8 cellular contexts compared by ENCODE assay signal in the genomic region with DNA sequence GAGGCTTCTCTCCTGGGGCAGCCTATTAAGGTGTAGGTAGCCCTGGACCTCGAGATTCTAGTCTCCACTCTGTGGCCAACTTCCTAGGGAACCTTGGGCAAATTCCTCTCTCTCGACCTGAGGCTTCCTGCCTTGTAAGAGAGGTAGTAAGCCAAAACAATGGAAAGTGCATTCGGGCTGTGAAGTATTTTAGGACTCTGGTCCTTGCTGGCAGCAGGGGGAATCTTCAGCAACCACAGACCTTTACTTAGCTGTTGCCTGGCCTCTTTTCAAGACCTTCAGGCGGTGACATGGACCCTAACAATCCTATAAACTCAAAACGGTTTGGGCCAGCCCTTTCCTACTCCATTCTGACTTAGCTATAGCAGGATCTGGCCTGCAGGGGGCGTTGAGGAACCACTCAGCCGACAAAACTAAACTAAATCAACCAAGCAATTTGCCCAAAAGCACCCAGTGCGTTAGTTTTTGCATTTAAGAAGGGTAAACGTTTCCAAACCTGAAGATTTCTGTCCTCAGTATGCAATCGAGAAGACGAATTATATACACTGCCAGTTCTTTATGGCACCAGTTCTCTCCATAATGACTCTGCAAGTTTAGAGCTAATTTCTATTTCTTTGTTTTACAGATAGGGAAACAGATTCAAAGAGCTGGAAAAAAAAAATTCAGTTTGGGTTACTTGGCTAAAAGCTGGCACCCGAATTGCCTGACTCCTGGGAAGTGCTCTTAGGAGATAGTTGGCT. TPM values are rescaled to one million over a fixed set of nuclear protein-coding genes. Genes with fewer than 3 reads are reported as not detected.
A peak's percentile ranks its signal among the peaks of the same experiment; 100 is the strongest.
DNase-seq lines count a peak whose midpoint lies in the region; ATAC-seq and TF ChIP-seq lines count a peak whose summit lies in the region.

No MANE protein-coding gene starts in this region.

- CTCF ChIA-PET in Panc1 (lab: Charles Lee), result interaction anchor here (0.6 to 3.4 kb wide), 10 partner anchors 10 to 306 kb away, joined by 3 to 39 read pairs (median 4); partner anchors contain the start of gene MED18
- CTCF ChIA-PET in naive thymus-derived CD4-positive, alpha-beta T cell (lab: Charles Lee), result interaction anchor here (0.5 to 3.1 kb wide), 33 partner anchors 9 to 793 kb away, joined by 3 to 22 read pairs (median 4); partner anchors contain the start of genes ATP5IF1, MED18, RCC1 and SESN2

- peaks cover 0 to 1% of the 10 kb centered on the region in 2 donors for H3K36me3 Mint-ChIP-seq in activated T-cell treated with anti-CD3 and anti-CD28 coated beads, Interleukin-2, amount 50 U/mL, for 72 hours (ENCODE audit: insufficient read depth in 2 of 2)
- peaks cover 0 to 4% (median 0%) of the 10 kb centered on the region in 5 donors for H3K36me3 Mint-ChIP-seq in naive thymus-derived CD4-positive, alpha-beta T cell

- POLR2A ChIA-PET in Panc1 (lab: Charles Lee), result interaction anchor here (0.5 to 1.4 kb wide), 3 partner anchors 19 to 184 kb away, joined by 3 to 13 read pairs (median 3); partner anchors contain the start of gene MED18
- POLR2A ChIA-PET in naive thymus-derived CD4-positive, alpha-beta T cell (lab: Charles Lee), result interaction anchor here (0.9 to 8.4 kb wide), 16 partner anchors 9 to 488 kb away, joined by 3 to 184 read pairs (median 6); partner anchors contain the start of genes ATP5IF1, DNAJC8, GMEB1 and MED18

- DNase-seq in EL, result peak; percentile 84
- DNase-seq in KBM-7, result peak; percentile 94
- DNase-seq in Panc1 (ENCODE audit: low read depth, low spot score), result no peak
- DNase-seq in activated T-cell treated with anti-CD3 and anti-CD28 coated beads, Interleukin-2, amount 50 U/mL, for 72 hours, result peak; percentile 79 to 87
- peak; percentile 81 for DNase-seq in fibroblast of gingiva (ENCODE audit: low read depth)
- peak; percentile 67 to 86 (median 80) for DNase-seq in naive thymus-derived CD4-positive, alpha-beta T cell
- peak; percentile 49 to 67 for DNase-seq in stimulated activated CD8-positive, alpha-beta memory T cell treated with anti-CD3 and anti-CD28 coated beads, Interleukin-7, amount 100 ng/mL, for 48 hours (ENCODE audit: extremely low read depth in 1 of 2, low read depth in 1 of 2)

- ATAC-seq in Panc1, result peak; percentile 67
- ATAC-seq in activated T-cell treated with anti-CD3 and anti-CD28 coated beads, Interleukin-2, amount 50 U/mL, for 72 hours (replicated peaks in 1 of 2), result peak; percentile 26 to 28
- peak; percentile 36 for ATAC-seq in naive thymus-derived CD4-positive, alpha-beta T cell
- no peak for ATAC-seq in HG03342 (IDR thresholded peaks at IDR 0.05; ENCODE audit: unreplicated experiment)

- peak overlapping the region; percentile 97 for H3K27ac Mint-ChIP-seq in activated T-cell treated with anti-CD3 and anti-CD28 coated beads, Interleukin-2, amount 50 U/mL, for 72 hours
- peak overlapping the region; percentile 90 to 100 (median 94) for H3K27ac Mint-ChIP-seq in naive thymus-derived CD4-positive, alpha-beta T cell

- no peaks in the 10 kb centered on the region for H3K36me3 ChIP-seq in Panc1 (ENCODE audit: control insufficient read depth, insufficient read depth, low read length)
- H3K36me3 ChIP-seq in naive thymus-derived CD4-positive, alpha-beta T cell (ENCODE audit: control insufficient read depth in 2 of 3, insufficient read depth in 3 of 3, low read length in 3 of 3), result no peaks in the 10 kb centered on the region

- peak; percentile 97 for TF ChIP-seq CTCF in Panc1 (IDR thresholded peaks at IDR 0.05)

- in situ Hi-C loops in KBM-7 (cut with MboI; ENCODE audit: low pct_unique_long_range_greater_than_20kb, low sequenced_read_pairs), result no loop called here
- in situ Hi-C loops in Panc1 (cut with HindIII; ENCODE audit: low pct_unique_long_range_greater_than_20kb, low sequenced_read_pairs), result no loop called here

- H3K9me3 Mint-ChIP-seq in activated T-cell treated with anti-CD3 and anti-CD28 coated beads, Interleukin-2, amount 50 U/mL, for 72 hours, result no peaks in the 10 kb centered on the region
- no peaks in the 10 kb centered on the region for H3K9me3 Mint-ChIP-seq in naive thymus-derived CD4-positive, alpha-beta T cell

- BruUV-seq in Panc1 (replicated peaks; lab: Mats Ljungman, UMichigan), result no TSS peak

- peaks cover 61% of the 10 kb centered on the region for H3K4me1 Mint-ChIP-seq in activated T-cell treated with anti-CD3 and anti-CD28 coated beads, Interleukin-2, amount 50 U/mL, for 72 hours (ENCODE audit: low read depth)
- H3K4me1 Mint-ChIP-seq in naive thymus-derived CD4-positive, alpha-beta T cell, result peaks cover 38 to 52% (median 49%) of the 10 kb centered on the region in 7 donors

- no peaks in the 10 kb centered on the region for H3K9me3 ChIP-seq in Panc1 (ENCODE audit: control insufficient read depth, insufficient read depth, low read depth, low read length)
- H3K9me3 ChIP-seq in naive thymus-derived CD4-positive, alpha-beta T cell (ENCODE audit: control insufficient read depth in 2 of 3, low read length in 3 of 3), result no peaks in the 10 kb centered on the region

- peak overlapping the region; percentile 77 for H3K27ac ChIP-seq in Panc1 (ENCODE audit: low read length)
- peak overlapping the region; percentile 95 for H3K27ac ChIP-seq in naive thymus-derived CD4-positive, alpha-beta T cell (ENCODE audit: low read depth, low read length)

- peak overlapping the region; percentile 65 to 81 for H3K4me3 ChIP-seq in Panc1 (ENCODE audit: low read depth in 2 of 2, low read length in 2 of 2)
- H3K4me3 ChIP-seq in naive thymus-derived CD4-positive, alpha-beta T cell (ENCODE audit: low read length), result peak overlapping the region; percentile 75

- peaks cover 29% of the 10 kb centered on the region for H3K4me1 ChIP-seq in Panc1 (ENCODE audit: control insufficient read depth, insufficient read depth, low read length)
- H3K4me1 ChIP-seq in naive thymus-derived CD4-positive, alpha-beta T cell (ENCODE audit: control insufficient read depth in 2 of 2, insufficient read depth in 2 of 2, low read length in 2 of 2), result peaks cover 46 to 52% of the 10 kb centered on the region in 2 donors

- peak overlapping the region; percentile 96 to 98 for H3K4me3 Mint-ChIP-seq in activated T-cell treated with anti-CD3 and anti-CD28 coated beads, Interleukin-2, amount 50 U/mL, for 72 hours
- H3K4me3 Mint-ChIP-seq in naive thymus-derived CD4-positive, alpha-beta T cell, result peak overlapping the region; percentile 80 to 99 (median 90)

- H3K27me3 ChIP-seq in Panc1 (ENCODE audit: control insufficient read depth, insufficient read depth, low read length), result no peaks in the 10 kb centered on the region
- H3K27me3 ChIP-seq in naive thymus-derived CD4-positive, alpha-beta T cell (ENCODE audit: control insufficient read depth in 2 of 2, insufficient read depth in 2 of 2, low read length in 2 of 2), result no peaks in the 10 kb centered on the region

- no peaks in the 10 kb centered on the region for H3K27me3 Mint-ChIP-seq in activated T-cell treated with anti-CD3 and anti-CD28 coated beads, Interleukin-2, amount 50 U/mL, for 72 hours (ENCODE audit: low read depth)
- H3K27me3 Mint-ChIP-seq in naive thymus-derived CD4-positive, alpha-beta T cell, result no peaks in the 10 kb centered on the region

- intact Hi-C loops in Panc1 (cut with micrococcal nuclease; ENCODE audit: unreplicated experiment), result loop anchor here (2.0 kb wide), 2 partner anchors 112 to 120 kb away; partner anchors contain the start of gene PHACTR4
- intact Hi-C loops in naive thymus-derived CD4-positive, alpha-beta T cell (cut with micrococcal nuclease), result loop anchor here (1.0 to 10.0 kb wide), 19 partner anchors 11 to 934 kb away; partner anchors contain the start of genes PHACTR4 (in 2 of the 2), SESN2 (in 2 of the 2), SRSF4 (in 2 of the 2) and YTHDF2 (in 2 of the 2)

RNA-seq across cellular contexts. Expression of gene SESN2, which starts 10.9 kb away (rescaled TPM):
- 19.7 TPM for total RNA-seq in Panc1 (2021; ENCODE audit: unreplicated experiment)
- polyA plus RNA-seq in Panc1 (2012; ENCODE audit: insufficient read length), result 20.8 TPM
- total RNA-seq in activated T-cell treated with anti-CD3 and anti-CD28 coated beads, Interleukin-2, amount 50 U/mL, for 72 hours, result 100 to 1,000 TPM in 1 of 2 donors, 10 to 100 TPM in 1; 85.3 to 101 TPM
- total RNA-seq in naive thymus-derived CD4-positive, alpha-beta T cell, result 10 to 100 TPM in 3 of 5 experiments, 1 to 10 TPM in 2; 4.5 to 50.7 (median 11.8) TPM
- polyA plus RNA-seq in naive thymus-derived CD4-positive, alpha-beta T cell, result 1 to 10 TPM; 2.3 to 4.6 TPM

RNA-seq across cellular contexts. Expression of gene ATP5IF1, which starts 12.5 kb away (rescaled TPM):
- 94.5 TPM for total RNA-seq in Panc1 (2021; ENCODE audit: unreplicated experiment)
- 228 TPM for polyA plus RNA-seq in Panc1 (2012; ENCODE audit: insufficient read length)
- 100 to 1,000 TPM; 147 to 163 TPM for total RNA-seq in activated T-cell treated with anti-CD3 and anti-CD28 coated beads, Interleukin-2, amount 50 U/mL, for 72 hours
- 100 to 1,000 TPM in 4 of 5 experiments, 10 to 100 TPM in 1; 68.2 to 158 (median 104) TPM for total RNA-seq in naive thymus-derived CD4-positive, alpha-beta T cell
- polyA plus RNA-seq in naive thymus-derived CD4-positive, alpha-beta T cell, result 100 to 1,000 TPM; 541 to 640 TPM

RNA-seq across cellular contexts. Expression of gene DNAJC8, which starts 15.6 kb away (rescaled TPM):
- 127 TPM for total RNA-seq in Panc1 (2021; ENCODE audit: unreplicated experiment)
- polyA plus RNA-seq in Panc1 (2012; ENCODE audit: insufficient read length), result 94.8 TPM
- 10 to 100 TPM; 61.9 to 63.7 TPM for total RNA-seq in activated T-cell treated with anti-CD3 and anti-CD28 coated beads, Interleukin-2, amount 50 U/mL, for 72 hours
- 100 to 1,000 TPM in 1 of 5 experiments, 10 to 100 TPM in 4; 54.2 to 102 (median 69.6) TPM for total RNA-seq in naive thymus-derived CD4-positive, alpha-beta T cell
- 100 to 1,000 TPM; 148 to 174 TPM for polyA plus RNA-seq in naive thymus-derived CD4-positive, alpha-beta T cell
